8 cellular contexts compared by ENCODE assay signal in genomic region chr6:131281471-131282270, GRCh38.
DNase-seq lines count a peak whose midpoint lies in the region; ATAC-seq and TF ChIP-seq lines count a peak whose summit lies in the region.

No MANE protein-coding gene starts in this region.

- BruUV-seq in PC-9 (replicated peaks; lab: Mats Ljungman, UMichigan): no TSS peak

- peak overlapping the region; percentile 5 to 46 (median 29); a peak in 13 of 22 replicates for H3K9ac ChIP-seq in BLaER1 treated with 17β-estradiol and CSF1 and Interleukin-3, amounts not matched to agents 10 nM and 100 nM

- peak overlapping the region in 4 of 10 experiments; percentile 0 to 12 (median 4); a peak in 3 of 20 replicates for H3K4me3 ChIP-seq in BLaER1 treated with 17β-estradiol and CSF1 and Interleukin-3, amounts not matched to agents 10 nM and 100 nM
- no peak overlapping the region for H3K4me3 ChIP-seq in PC-9

- peaks cover 12 to 17% (median 14%) of the 10 kb centered on the region in 10 experiments for H3K4me1 ChIP-seq in BLaER1 treated with 17β-estradiol and CSF1 and Interleukin-3, amounts not matched to agents 10 nM and 100 nM
- no peaks in the 10 kb centered on the region for H3K4me1 ChIP-seq in PC-9 (replicated peaks; ENCODE audit: insufficient read depth)

- no peak for TF ChIP-seq CTCF in PC-9 (conservative IDR thresholded peaks at IDR 0.05)

- H3K27ac ChIP-seq in BLaER1 treated with 17β-estradiol and CSF1 and Interleukin-3, amounts not matched to agents 10 nM and 100 nM: peak overlapping the region; percentile 21 to 70 (median 62); a peak in 20 of 22 replicates
- H3K27ac ChIP-seq in PC-9: no peak overlapping the region

- peak overlapping the region; percentile 60 to 84 (median 71) for H3K4me2 ChIP-seq in BLaER1 treated with 17β-estradiol and CSF1 and Interleukin-3, amounts not matched to agents 10 nM and 100 nM
- no peak overlapping the region for H3K4me2 ChIP-seq in PC-9

- no peaks in the 10 kb centered on the region for H4K20me1 ChIP-seq in BLaER1 treated with 17β-estradiol and CSF1 and Interleukin-3, amounts not matched to agents 10 nM and 100 nM
- no peaks in the 10 kb centered on the region for H4K20me1 ChIP-seq in PC-9 (ENCODE audit: insufficient read depth)

- intact Hi-C loops in PC-9 (cut with micrococcal nuclease; ENCODE audit: unreplicated experiment): no loop called here

- POLR2A ChIA-PET in PC-9 (lab: Charles Lee; ENCODE audit: unreplicated experiment): no interaction called here

- no peak overlapping the region for H2AFZ ChIP-seq in PC-9

- DNase-seq in NCI-H69 (lab: John Stamatoyannopoulos, UW): peak; percentile 35
- DNase-seq in activated T-helper 1 cell treated with anti-CD3 and anti-CD28 coated beads, Interleukin-2, amount 50 U/mL, for 16 hours (ENCODE audit: low read depth in 1 of 2, low spot score in 1 of 2): peak; percentile 14 to 50
- peak; percentile 71 for DNase-seq in iPS DF 19.7 (ENCODE audit: low read depth, low spot score)
- DNase-seq in stimulated activated CD4-positive, alpha-beta T cell treated with anti-CD3 and anti-CD28 coated beads, Interleukin-2, amount 100 ng/mL, for 24 hours: peak; percentile 51 to 57
- DNase-seq in PC-9: no peak

- no peak for ATAC-seq in HG03439 (IDR thresholded peaks at IDR 0.05; ENCODE audit: unreplicated experiment)
- no peak for ATAC-seq in HG02852 (IDR thresholded peaks at IDR 0.05; ENCODE audit: unreplicated experiment)

- H3F3A ChIP-seq in PC-9 (ENCODE audit: insufficient read depth, low read depth): no peaks in the 10 kb centered on the region

- H3K27me3 ChIP-seq in BLaER1 treated with 17β-estradiol and CSF1 and Interleukin-3, amounts not matched to agents 10 nM and 100 nM: no peaks in the 10 kb centered on the region
- H3K27me3 ChIP-seq in PC-9 (ENCODE audit: insufficient read depth, low read depth): no peaks in the 10 kb centered on the region

- H3K79me2 ChIP-seq in PC-9 (ENCODE audit: low read depth): no peaks in the 10 kb centered on the region

- peaks cover 0 to 6% (median 0%) of the 10 kb centered on the region in 11 experiments; a peak in 3 of 22 replicates for H3K36me3 ChIP-seq in BLaER1 treated with 17β-estradiol and CSF1 and Interleukin-3, amounts not matched to agents 10 nM and 100 nM
- no peaks in the 10 kb centered on the region for H3K36me3 ChIP-seq in PC-9 (ENCODE audit: low read depth)

- H3K9me2 ChIP-seq in PC-9 (ENCODE audit: insufficient read depth): no peaks in the 10 kb centered on the region

- CTCF ChIA-PET in PC-9 (lab: Charles Lee): no interaction called here

- peaks cover 0 to 16% (median 12%) of the 10 kb centered on the region in 11 experiments; a peak in 14 of 22 replicates for H3K9me3 ChIP-seq in BLaER1 treated with 17β-estradiol and CSF1 and Interleukin-3, amounts not matched to agents 10 nM and 100 nM (replicated peaks in 1 of 11)
- H3K9me3 ChIP-seq in PC-9 (ENCODE audit: insufficient read depth, low read depth): no peaks in the 10 kb centered on the region

Comparison
In these comparisons a context has a peak if more than half of its experiments do, and no peak if none do; other contexts are left out.
1. DNase-seq: peak in NCI-H69 (single experiment), activated T-helper 1 cell treated with anti-CD3 and anti-CD28 coated beads, Interleukin-2, amount 50 U/mL, for 16 hours (2 of 2), iPS DF 19.7 (single experiment) and stimulated activated CD4-positive, alpha-beta T cell treated with anti-CD3 and anti-CD28 coated beads, Interleukin-2, amount 100 ng/mL, for 24 hours (2 of 2); none in PC-9 (0 of 2).